ENCODE assay signal across 23 cellular contexts in genomic region chr5:83554686-83555085, GRCh38.
DNase-seq lines count a peak whose midpoint lies in the region; ATAC-seq and TF ChIP-seq lines count a peak whose summit lies in the region.
"Had no signal": no experiment of that assay in that cellular context is flagged by ENCODE, and none has a peak within 500 bp of the region (broad histone marks: within the 10 kb centered on the region; RNA-seq: fewer than 3 reads in every experiment).

No MANE protein-coding gene starts in this region.

- H3K36me3 ChIP-seq in GM23248 (ENCODE audit: low read depth) (peaks cover 35% of the 10 kb centered on the region; the same call in 1 of the 2 replicates), SJSA1 (peaks cover 57% of the 10 kb centered on the region), thoracic aorta (peaks cover 8% of the 10 kb centered on the region), testis (ENCODE audit: low read depth, missing control alignments) (no peaks in the 10 kb centered on the region)
- H3K36me3 ChIP-seq: HAP-1, MG63 had no signal

- intact Hi-C loops in testis (cut with DNase I; ENCODE audit: low total_unique reads), result no loop called here

- no peaks in the 10 kb centered on the region for H3K27me3 ChIP-seq in GM23248 (replicated peaks; ENCODE audit: insufficient read depth)
- H3K27me3 ChIP-seq in SJSA1 (replicated peaks), result no peaks in the 10 kb centered on the region
- H3K27me3 ChIP-seq in thoracic aorta (replicated peaks; ENCODE audit: insufficient read depth), result no peaks in the 10 kb centered on the region
- no peaks in the 10 kb centered on the region for H3K27me3 ChIP-seq in testis
- H3K27me3 ChIP-seq: dorsolateral prefrontal cortex, MG63 had no signal

- H3K4me3 ChIP-seq in GM23248, result no peak overlapping the region
- no peak overlapping the region for H3K4me3 ChIP-seq in SJSA1
- no peak overlapping the region for H3K4me3 ChIP-seq in thoracic aorta
- no peak overlapping the region for H3K4me3 ChIP-seq in testis
- H3K4me3 ChIP-seq: dorsolateral prefrontal cortex, HAP-1, lung, MG63 had no signal

- no peaks in the 10 kb centered on the region for H4K20me1 ChIP-seq in GM23248 (ENCODE audit: insufficient read depth)

- ATAC-seq in thoracic aorta (ENCODE audit: insufficient number of reproducible peaks, low FRiP score, low read depth) (no peak), GM18511 (IDR thresholded peaks at IDR 0.05; ENCODE audit: unreplicated experiment) (no peak)
- ATAC-seq: activated T-helper 17 cell treated with anti-CD3 and anti-CD28 coated beads, Interleukin-2, amount 50 U/mL, for 72 hours; right cardiac atrium had no signal

- no peak for TF ChIP-seq POLR2A in testis (IDR thresholded peaks at IDR 0.05)

- TF ChIP-seq CTCF in thoracic aorta (IDR thresholded peaks at IDR 0.05) (no peak), testis (IDR thresholded peaks at IDR 0.05) (no peak)

- DNase-seq in GM23248 (peak; percentile 27), SJSA1 (ENCODE audit: low read depth in 1 of 2, low spot score in 2 of 2) (peak in 1 of 2 experiments; percentile 22), glomerular visceral epithelial cell (ENCODE audit: extremely low spot score) (peak; percentile 42), thoracic aorta (ENCODE audit: low spot score) (no peak), testis (no peak), OCI-M2 (lab: John Stamatoyannopoulos, UW; ENCODE audit: unreplicated experiment) (no peak)
- DNase-seq: activated CD4-positive, alpha-beta memory T cell treated with anti-CD3 and anti-CD28 coated beads, Interleukin-2, amount 10 ng/mL, durations not matched to agents 7 days and 5 days; activated CD4-positive, alpha-beta T cell treated with anti-CD3 and anti-CD28 coated beads for 1 hour; CD4-positive, CD25-positive, alpha-beta regulatory T cell; dorsolateral prefrontal cortex; glutamatergic neuron; MG63; NCI-H1105 treated with DMSO at 0.1 percent for 48 hours; NCI-H2029 treated with DMSO at 0.1 percent for 48 hours; NCI-H2227 treated with DMSO at 0.1 percent for 48 hours; right cardiac atrium; stimulated activated CD4-positive, alpha-beta T cell treated with anti-CD3 and anti-CD28 coated beads, Interleukin-2, amount 100 ng/mL, for 48 hours had no signal

- H3K4me1 ChIP-seq in GM23248 (ENCODE audit: insufficient read depth) (peaks cover 38% of the 10 kb centered on the region), SJSA1 (replicated peaks) (peaks cover 35% of the 10 kb centered on the region), thoracic aorta (ENCODE audit: control insufficient read depth in 1 of 2, low read depth in 2 of 2) (peaks cover 25 to 61% of the 10 kb centered on the region in 2 donors), testis (no peaks in the 10 kb centered on the region)
- H3K4me1 ChIP-seq: HAP-1, parathyroid adenoma had no signal

- H3K4me2 ChIP-seq in GM23248 (ENCODE audit: unreplicated experiment), result no peak overlapping the region

- H3K9ac ChIP-seq in GM23248, result no peak overlapping the region
- H3K9ac ChIP-seq: parathyroid adenoma had no signal

- peak overlapping the region; percentile 82; the same call in 1 of the 2 replicates for H3K27ac ChIP-seq in GM23248
- H3K27ac ChIP-seq in SJSA1, result peak overlapping the region; percentile 45
- peak overlapping the region; percentile 7 to 75 for H3K27ac ChIP-seq in thoracic aorta
- no peak overlapping the region for H3K27ac ChIP-seq in testis
- H3K27ac ChIP-seq: dorsolateral prefrontal cortex, parathyroid adenoma, RWPE1 had no signal

- H3K79me2 ChIP-seq in GM23248 (ENCODE audit: insufficient read depth), result no peaks in the 10 kb centered on the region
- H3K79me2 ChIP-seq: parathyroid adenoma had no signal

- H2AFZ ChIP-seq in GM23248, result no peak overlapping the region
- H2AFZ ChIP-seq: parathyroid adenoma had no signal

- H3K9me3 ChIP-seq in GM23248 (ENCODE audit: low read depth) (no peaks in the 10 kb centered on the region), SJSA1 (replicated peaks) (no peaks in the 10 kb centered on the region), thoracic aorta (no peaks in the 10 kb centered on the region), testis (no peaks in the 10 kb centered on the region)
- H3K9me3 ChIP-seq: HAP-1, MG63 had no signal

- in situ Hi-C loops in GM23248 (cut with MboI), result no loop called here

- H3K9me2 ChIP-seq in GM23248 (ENCODE audit: insufficient read depth), result no peaks in the 10 kb centered on the region

- 75 to 80% methylated on average over 1 of the region's 1 CpG for WGBS in GM23248 (ENCODE audit: low coverage in 1 of 2, low lambda C conversion rate in 2 of 2, missing lambda C conversion rate in 2 of 2), 2 experiments
- 82 to 83% methylated on average over 1 of the region's 1 CpG for WGBS in testis, 2 donors

- peaks cover 39% of the 10 kb centered on the region for H3F3A ChIP-seq in GM23248 (ENCODE audit: insufficient read depth)

Comparison
In these comparisons a context has a peak if more than half of its experiments do, and no peak if none do; other contexts are left out.
1. DNase-seq: peak in GM23248 (single experiment) and glomerular visceral epithelial cell (single experiment); none in thoracic aorta (single experiment), testis (single experiment) and OCI-M2 (single experiment).
2. H3K27ac ChIP-seq: peak in GM23248 (single experiment), SJSA1 (single experiment) and thoracic aorta (2 of 2); none in testis (0 of 2).